ENCODE assay signal across 2 cellular contexts in genomic region chr3:100271522-100271921, GRCh38.
TF ChIP-seq lines count a peak whose summit lies in the region.

No MANE protein-coding gene starts in this region.

TF ChIP-seq in H1, 55 proteins besides CTCF, POLR2A, EP300 and RAD21:
- TF ChIP-seq HDAC6 (IDR thresholded peaks at IDR 0.05; ENCODE audit: low read depth, low read length) (no peak), FOSL1 (IDR thresholded peaks at IDR 0.05; ENCODE audit: insufficient read depth, low read depth, low read length) (no peak), CREB1 (IDR thresholded peaks at IDR 0.05) (no peak), BCL11A (IDR thresholded peaks at IDR 0.05; ENCODE audit: low read depth in 2 of 2, low read length in 2 of 2) (no peak), NANOG (IDR thresholded peaks at IDR 0.05; ENCODE audit: insufficient read depth, low read depth, low read length, poor library complexity, severe bottlenecking) (no peak), CHD1 (IDR thresholded peaks at IDR 0.05; ENCODE audit: low read depth, low read length) (no peak), SRF (IDR thresholded peaks at IDR 0.05; ENCODE audit: low read depth, low read length) (no peak), RBBP5 (IDR thresholded peaks at IDR 0.05; ENCODE audit: borderline replicate concordance, low read depth, low read length) (no peak)

TF ChIP-seq in HepG2, 621 proteins besides CTCF, POLR2A, EP300 and RAD21:
- TF ChIP-seq ZNF773 (CRISPR knock-in tag; IDR thresholded peaks at IDR 0.05; ENCODE audit: borderline replicate concordance) (no peak), AHDC1 (CRISPR knock-in tag; IDR thresholded peaks at IDR 0.05; ENCODE audit: borderline replicate concordance) (no peak), ZNF691 (CRISPR knock-in tag; IDR thresholded peaks at IDR 0.05; ENCODE audit: borderline replicate concordance, low read depth) (no peak), ZNF143 (CRISPR knock-in tag; IDR thresholded peaks at IDR 0.05) (no peak), ZNF407 (CRISPR knock-in tag; IDR thresholded peaks at IDR 0.05; ENCODE audit: not compliant biosample characterization) (no peak), ZNF746 (CRISPR knock-in tag; IDR thresholded peaks at IDR 0.05) (no peak), PAX8 (CRISPR knock-in tag; IDR thresholded peaks at IDR 0.05; ENCODE audit: borderline replicate concordance) (no peak), DR1 (CRISPR knock-in tag; IDR thresholded peaks at IDR 0.05) (no peak), FOSL1 (CRISPR knock-in tag; IDR thresholded peaks at IDR 0.05; ENCODE audit: borderline replicate concordance) (no peak), SUZ12 (IDR thresholded peaks at IDR 0.05; ENCODE audit: low read depth, low read length) (no peak), SIN3A (IDR thresholded peaks at IDR 0.05; ENCODE audit: borderline replicate concordance, low read depth, low read length) (no peak), ZFP62 (CRISPR knock-in tag; IDR thresholded peaks at IDR 0.05) (no peak), REL (CRISPR knock-in tag; conservative IDR thresholded peaks at IDR 0.05) (no peak), SKIL (CRISPR knock-in tag; IDR thresholded peaks at IDR 0.05; ENCODE audit: borderline replicate concordance) (no peak), TFDP2 (CRISPR knock-in tag; IDR thresholded peaks at IDR 0.05) (no peak)
